Comparison of ENCODE assay signal across 26 cellular contexts in genomic region chr9:19313573-19313972, GRCh38.
"Had no signal": no experiment of that assay in that cellular context is flagged by ENCODE, and none has a peak within 500 bp of the region (broad histone marks: within the 10 kb centered on the region; RNA-seq: fewer than 3 reads in every experiment).

No MANE protein-coding gene starts in this region.

- H3K4me3 ChIP-seq: colonic mucosa, left lung, tibial artery had no signal

- H3K9me3 ChIP-seq: colonic mucosa, left lung, tibial artery had no signal

- ATAC-seq: activated naive CD8-positive, alpha-beta T cell treated with anti-CD3 and anti-CD28 coated beads, Interleukin-2, amount 50 U/mL, for 24 hours; left lung had no signal

- H3K36me3 ChIP-seq: colonic mucosa had no signal

- DNase-seq: activated B cell treated with CpG ODN at 0.5 μM for 24 hours; activated CD4-positive, alpha-beta memory T cell treated with anti-CD3 and anti-CD28 coated beads for 36 hours; activated CD4-positive, alpha-beta T cell treated with anti-CD3 and anti-CD28 coated beads for 4 hours; activated naive CD4-positive, alpha-beta T cell treated with anti-CD3 and anti-CD28 coated beads for 36 hours; activated naive CD8-positive, alpha-beta T cell treated with anti-CD3 and anti-CD28 coated beads, Interleukin-2, amount 50 U/mL, for 24 hours; activated T-cell treated with anti-CD3 and anti-CD28 coated beads, Interleukin-2, amount 50 U/mL, for 24 hours; anterior cingulate cortex; central memory CD4-positive, alpha-beta T cell; colonic mucosa; head of caudate nucleus; kidney; left lung; occipital lobe; posterior cingulate gyrus; retina; stimulated activated CD4-positive, alpha-beta T cell treated with anti-CD3 and anti-CD28 coated beads, Interleukin-12 subunit alpha, Interleukin-12 subunit beta, amount 100 ng/mL, for 4 hours; stimulated activated CD4-positive, alpha-beta T cell treated with anti-CD3 and anti-CD28 coated beads, Interleukin-1b, Interleukin-23, amount 100 ng/mL, for 48 hours; stimulated activated CD8-positive, alpha-beta memory T cell treated with anti-CD3 and anti-CD28 coated beads, Interleukin-4, amount 100 ng/mL, for 48 hours; stimulated activated naive CD4-positive, alpha-beta T cell treated with Interleukin-2 at 50 U/mL for 16 hours; substantia nigra; tibial artery had no signal

- H3K4me3 Mint-ChIP-seq: activated B cell treated with CpG ODN at 0.5 μM for 24 hours; activated CD4-positive, alpha-beta memory T cell treated with anti-CD3 and anti-CD28 coated beads for 36 hours; activated naive CD4-positive, alpha-beta T cell treated with anti-CD3 and anti-CD28 coated beads for 36 hours; activated naive CD8-positive, alpha-beta T cell treated with anti-CD3 and anti-CD28 coated beads, Interleukin-2, amount 50 U/mL, for 24 hours; activated T-cell treated with anti-CD3 and anti-CD28 coated beads, Interleukin-2, amount 50 U/mL, for 24 hours; brain; memory B cell; nephron; T-helper 2 cell treated with Interferon-gamma antibody and Interleukin-4, amounts not matched to agents 5 μg/mL and 100 μg/mL, for 36 hours had no signal

- H3K4me1 ChIP-seq: colonic mucosa, left lung, tibial artery had no signal

- H3K27me3 Mint-ChIP-seq: activated B cell treated with CpG ODN at 0.5 μM for 24 hours; activated CD4-positive, alpha-beta memory T cell treated with anti-CD3 and anti-CD28 coated beads for 36 hours; activated naive CD8-positive, alpha-beta T cell treated with anti-CD3 and anti-CD28 coated beads, Interleukin-2, amount 50 U/mL, for 24 hours; activated T-cell treated with anti-CD3 and anti-CD28 coated beads, Interleukin-2, amount 50 U/mL, for 24 hours; brain; memory B cell had no signal

- H3K9me3 Mint-ChIP-seq: activated B cell treated with CpG ODN at 0.5 μM for 24 hours; activated CD4-positive, alpha-beta memory T cell treated with anti-CD3 and anti-CD28 coated beads for 36 hours; activated naive CD4-positive, alpha-beta T cell treated with anti-CD3 and anti-CD28 coated beads for 36 hours; activated naive CD8-positive, alpha-beta T cell treated with anti-CD3 and anti-CD28 coated beads, Interleukin-2, amount 50 U/mL, for 24 hours; activated T-cell treated with anti-CD3 and anti-CD28 coated beads, Interleukin-2, amount 50 U/mL, for 24 hours; activated T-helper 2 cell treated with anti-CD3 and anti-CD28 coated beads, Interferon-gamma antibody, Interleukin-2, Interleukin-4, amounts not matched to agents 10 μg/mL and 5 μg/mL and 100 μg/mL, durations not matched to agents 14 hours and 24 hours and 36 hours; brain; memory B cell; nephron; T-helper 2 cell treated with Interferon-gamma antibody and Interleukin-4, amounts not matched to agents 5 μg/mL and 100 μg/mL, for 36 hours had no signal

- H3K4me1 Mint-ChIP-seq: activated B cell treated with CpG ODN at 0.5 μM for 24 hours; activated naive CD8-positive, alpha-beta T cell treated with anti-CD3 and anti-CD28 coated beads, Interleukin-2, amount 50 U/mL, for 24 hours; brain; memory B cell; nephron had no signal

- H3K27ac Mint-ChIP-seq: activated B cell treated with CpG ODN at 0.5 μM for 24 hours; activated CD4-positive, alpha-beta memory T cell treated with anti-CD3 and anti-CD28 coated beads for 36 hours; activated naive CD4-positive, alpha-beta T cell treated with anti-CD3 and anti-CD28 coated beads for 36 hours; activated naive CD8-positive, alpha-beta T cell treated with anti-CD3 and anti-CD28 coated beads, Interleukin-2, amount 50 U/mL, for 24 hours; activated T-cell treated with anti-CD3 and anti-CD28 coated beads, Interleukin-2, amount 50 U/mL, for 24 hours; activated T-helper 2 cell treated with anti-CD3 and anti-CD28 coated beads, Interferon-gamma antibody, Interleukin-2, Interleukin-4, amounts not matched to agents 10 μg/mL and 5 μg/mL and 100 μg/mL, durations not matched to agents 14 hours and 24 hours and 36 hours; memory B cell; nephron; T-helper 2 cell treated with Interferon-gamma antibody and Interleukin-4, amounts not matched to agents 5 μg/mL and 100 μg/mL, for 36 hours had no signal

- H3K27me3 ChIP-seq: colonic mucosa, left lung, tibial artery had no signal

- H3K27ac ChIP-seq: colonic mucosa, left lung, tibial artery had no signal
